1 cellular context compared by ENCODE assay signal in genomic region chr12:53174881-53175491, GRCh38.
TF ChIP-seq lines count a peak whose summit lies in the region.

No MANE protein-coding gene starts in this region.

TF ChIP-seq in SK-N-SH, 30 proteins besides CTCF, POLR2A, EP300 and RAD21:
- TF ChIP-seq SMC3 (IDR thresholded peaks at IDR 0.05; ENCODE audit: low read depth, low read length) (peak; percentile 28; the same call in 1 of the 2 replicates), FOSL2 (IDR thresholded peaks at IDR 0.05; ENCODE audit: borderline replicate concordance, low read depth) (no peak), TCF12 (IDR thresholded peaks at IDR 0.05) (no peak), RFX5 (IDR thresholded peaks at IDR 0.05; ENCODE audit: low read length) (no peak)
